13 cellular contexts compared by ENCODE assay signal in genomic region chr19:38721977-38722773, GRCh38. TPM values are rescaled to one million over a fixed set of nuclear protein-coding genes. Genes with fewer than 3 reads are reported as not detected.
DNase-seq lines count a peak whose midpoint lies in the region; ATAC-seq, FAIRE-seq and TF ChIP-seq lines count a peak whose summit lies in the region.
"Had no signal": no experiment of that assay in that cellular context is flagged by ENCODE, and none has a peak within 500 bp of the region (broad histone marks: within the 10 kb centered on the region; RNA-seq: fewer than 3 reads in every experiment).

No MANE protein-coding gene starts in this region.

- no peak overlapping the region for H3K4me2 ChIP-seq in OCI-LY3 (ENCODE audit: low read length)

- no peaks in the 10 kb centered on the region for H4K20me1 ChIP-seq in OCI-LY3 (ENCODE audit: insufficient read depth, low read length)

- H3K4me1 ChIP-seq in OCI-LY3 (ENCODE audit: low read length), result peaks cover 25% of the 10 kb centered on the region
- peaks cover 56% of the 10 kb centered on the region for H3K4me1 ChIP-seq in mucosa of stomach (ENCODE audit: control insufficient read depth, insufficient read depth, low read length)

- H3K4me1 Mint-ChIP-seq in WTC11, result peaks cover 5% of the 10 kb centered on the region
- H3K4me1 Mint-ChIP-seq: activated naive CD8-positive, alpha-beta T cell treated with anti-CD3 and anti-CD28 coated beads, Interleukin-2, amount 10 ng/mL, durations not matched to agents 7 days and 5 days had no signal

- no peaks in the 10 kb centered on the region for H3K9me3 Mint-ChIP-seq in WTC11
- H3K9me3 Mint-ChIP-seq: activated naive CD8-positive, alpha-beta T cell treated with anti-CD3 and anti-CD28 coated beads, Interleukin-2, amount 10 ng/mL, durations not matched to agents 7 days and 5 days had no signal

- 0 out of 2 replicates have a peak overlapping the region, but pooled peaks have one; percentile 79 for H3K27ac ChIP-seq in OCI-LY3 (ENCODE audit: low read length)
- peak overlapping the region; percentile 100 for H3K27ac ChIP-seq in temporal lobe (ENCODE audit: low read depth, low read length)

- no peaks in the 10 kb centered on the region for H3K79me2 ChIP-seq in OCI-LY3 (ENCODE audit: low read length)

- no peak overlapping the region for H3K4me3 Mint-ChIP-seq in WTC11
- H3K4me3 Mint-ChIP-seq: activated CD4-positive, alpha-beta T cell treated with anti-CD3 and anti-CD28 coated beads for 36 hours; activated naive CD8-positive, alpha-beta T cell treated with anti-CD3 and anti-CD28 coated beads, Interleukin-2, amount 10 ng/mL, durations not matched to agents 7 days and 5 days had no signal

- peak; percentile 72 to 79 for DNase-seq in frontal cortex (ENCODE audit: low spot score in 2 of 2)
- DNase-seq in WTC11 (ENCODE audit: low spot score), result no peak
- DNase-seq in NCI-H1436 treated with DMSO at 0.1 percent for 48 hours (lab: John Stamatoyannopoulos, UW), result no peak
- no peak for DNase-seq in CD1c-positive myeloid dendritic cell (ENCODE audit: extremely low spot score)
- DNase-seq: activated CD4-positive, alpha-beta T cell treated with anti-CD3 and anti-CD28 coated beads for 36 hours; activated naive CD8-positive, alpha-beta T cell treated with anti-CD3 and anti-CD28 coated beads, Interleukin-2, amount 10 ng/mL, durations not matched to agents 7 days and 5 days; GOT3; NCI-H1092 treated with DMSO at 0.1 percent for 48 hours; RPMI8226 had no signal

- H3K9me3 ChIP-seq in OCI-LY3 (ENCODE audit: insufficient read depth, low read length) (no peaks in the 10 kb centered on the region), mucosa of stomach (ENCODE audit: control insufficient read depth, low read length) (no peaks in the 10 kb centered on the region)

- H3K27me3 Mint-ChIP-seq in WTC11 (ENCODE audit: low read depth), result no peaks in the 10 kb centered on the region
- H3K27me3 Mint-ChIP-seq: activated CD4-positive, alpha-beta T cell treated with anti-CD3 and anti-CD28 coated beads for 36 hours; activated naive CD8-positive, alpha-beta T cell treated with anti-CD3 and anti-CD28 coated beads, Interleukin-2, amount 10 ng/mL, durations not matched to agents 7 days and 5 days had no signal

- ATAC-seq in HG03196 (IDR thresholded peaks at IDR 0.05; ENCODE audit: unreplicated experiment) (no peak), WTC11 (no peak)
- ATAC-seq: activated CD4-positive, alpha-beta T cell treated with anti-CD3 and anti-CD28 coated beads for 36 hours had no signal

- H3K36me3 Mint-ChIP-seq in WTC11, result peaks cover 54% of the 10 kb centered on the region

- peak; percentile 24 for FAIRE-seq in frontal cortex (lab: Jason Lieb, UNC)

- H3K36me3 ChIP-seq in OCI-LY3 (replicated peaks; ENCODE audit: low read depth, low read length) (peaks cover 73% of the 10 kb centered on the region), mucosa of stomach (ENCODE audit: control insufficient read depth, insufficient read depth, low read length) (peaks cover 65% of the 10 kb centered on the region)

- CTCF ChIA-PET in WTC11 (lab: Charles Lee), result interaction anchor here (1.2 kb wide), 1 partner anchor 88 kb away, joined by 6 read pairs; no protein-coding TSS in a partner anchor

- H3K9ac ChIP-seq in OCI-LY3 (ENCODE audit: low read length) (no peak overlapping the region), mucosa of stomach (ENCODE audit: low read length) (peak overlapping the region; percentile 66)

- H2AFZ ChIP-seq in OCI-LY3 (ENCODE audit: low read depth, low read length), result no peak overlapping the region

- no peaks in the 10 kb centered on the region for H3K27me3 ChIP-seq in OCI-LY3 (ENCODE audit: low read depth, low read length)
- no peaks in the 10 kb centered on the region for H3K27me3 ChIP-seq in mucosa of stomach (ENCODE audit: control insufficient read depth, insufficient read depth, low read length)

- POLR2A ChIA-PET in WTC11 (lab: Charles Lee), result no interaction called here

- TF ChIP-seq CTCF in OCI-LY3 (IDR thresholded peaks at IDR 0.05; ENCODE audit: low read depth, low read length), result no peak
- TF ChIP-seq CTCF in WTC11 (IDR thresholded peaks at IDR 0.05), result no peak

- H3K27ac Mint-ChIP-seq in WTC11, result no peak overlapping the region
- H3K27ac Mint-ChIP-seq: activated CD4-positive, alpha-beta T cell treated with anti-CD3 and anti-CD28 coated beads for 36 hours; activated naive CD8-positive, alpha-beta T cell treated with anti-CD3 and anti-CD28 coated beads, Interleukin-2, amount 10 ng/mL, durations not matched to agents 7 days and 5 days had no signal

- H3K4me3 ChIP-seq in OCI-LY3 (ENCODE audit: low read length) (no peak overlapping the region), mucosa of stomach (ENCODE audit: low read length) (no peak overlapping the region)

TF ChIP-seq in WTC11, 78 proteins besides CTCF, POLR2A, EP300 and RAD21 (continues in another document):
- TF ChIP-seq NFYB (CRISPR knock-in tag; conservative IDR thresholded peaks at IDR 0.05; ENCODE audit: low read depth) (no peak), FOXJ3 (CRISPR knock-in tag; IDR thresholded peaks at IDR 0.05; ENCODE audit: borderline replicate concordance) (no peak), NR3C1 (CRISPR knock-in tag; conservative IDR thresholded peaks at IDR 0.05; ENCODE audit: low read depth) (no peak), ERG (CRISPR knock-in tag; IDR thresholded peaks at IDR 0.05) (no peak), ZNF232 (CRISPR knock-in tag; IDR thresholded peaks at IDR 0.05) (no peak), ZNF671 (CRISPR knock-in tag; IDR thresholded peaks at IDR 0.05) (no peak), USF2 (CRISPR knock-in tag; IDR thresholded peaks at IDR 0.05) (no peak), E2F4 (CRISPR knock-in tag; IDR thresholded peaks at IDR 0.05; ENCODE audit: borderline replicate concordance, low read depth) (no peak), CREM (CRISPR knock-in tag; IDR thresholded peaks at IDR 0.05) (no peak), EMX1 (CRISPR knock-in tag; IDR thresholded peaks at IDR 0.05) (no peak), MXD4 (CRISPR knock-in tag; IDR thresholded peaks at IDR 0.05; ENCODE audit: borderline replicate concordance) (no peak), ZNF138 (CRISPR knock-in tag; conservative IDR thresholded peaks at IDR 0.05) (no peak), OVOL2 (CRISPR knock-in tag; IDR thresholded peaks at IDR 0.05; ENCODE audit: borderline replicate concordance) (no peak), KAT7 (CRISPR knock-in tag; IDR thresholded peaks at IDR 0.05; ENCODE audit: borderline replicate concordance) (no peak), GABPB1 (CRISPR knock-in tag; IDR thresholded peaks at IDR 0.05) (no peak), FOXK1 (CRISPR knock-in tag; IDR thresholded peaks at IDR 0.05) (no peak), HMGXB4 (CRISPR knock-in tag; IDR thresholded peaks at IDR 0.05) (no peak)

RNA-seq across cellular contexts. Expression of gene CAPN12, which starts 22.1 kb away (rescaled TPM):
- under 0.01 TPM for total RNA-seq in frontal cortex
- total RNA-seq in temporal lobe, result 0.25 TPM
- 9.6 to 9.9 TPM (median 9.8 TPM) in 3 replicates for total RNA-seq in WTC11 (2021)

RNA-seq across cellular contexts. Expression of gene LGALS7, which starts 51.1 kb away (rescaled TPM):
- total RNA-seq in frontal cortex, result not detected
- total RNA-seq in temporal lobe, result 0.74 TPM
- total RNA-seq in WTC11 (2021), result 2.3 TPM in 1 of 3 replicates, not detected in the others
- total RNA-seq: activated CD4-positive, alpha-beta T cell treated with anti-CD3 and anti-CD28 coated beads for 36 hours; activated naive CD8-positive, alpha-beta T cell treated with anti-CD3 and anti-CD28 coated beads, Interleukin-2, amount 10 ng/mL, durations not matched to agents 7 days and 5 days had no signal

Comparison
In these comparisons a context has a peak if more than half of its experiments do, and no peak if none do; other contexts are left out.
1. DNase-seq: peak in frontal cortex (2 of 2); none in WTC11 (single experiment), NCI-H1436 treated with DMSO at 0.1 percent for 48 hours (single experiment) and CD1c-positive myeloid dendritic cell (single experiment).